In the genomic region with DNA sequence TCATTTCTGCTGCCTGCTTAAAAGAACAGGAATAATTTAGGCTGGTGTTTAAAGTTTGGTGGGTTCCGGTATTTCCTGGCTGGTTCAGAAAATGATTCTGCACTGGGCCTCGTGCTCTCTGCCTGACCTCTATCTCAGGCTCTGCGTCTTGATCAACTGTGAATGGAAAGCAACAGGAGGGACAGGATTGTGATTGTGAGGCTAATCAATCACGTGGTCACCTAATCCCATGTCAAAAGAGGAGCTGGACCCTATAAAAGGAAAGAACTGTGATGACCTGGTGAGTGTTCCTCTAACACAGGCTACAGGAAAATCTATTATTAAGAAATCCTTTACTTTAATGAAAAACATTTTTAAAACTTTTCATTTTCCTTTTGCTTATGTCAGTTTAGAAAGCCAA, we compare ENCODE assay signal across 10 cellular contexts. TPM values are rescaled to one million over a fixed set of nuclear protein-coding genes. Genes with fewer than 3 reads are reported as not detected.
DNase-seq lines count a peak whose midpoint lies in the region; FAIRE-seq and TF ChIP-seq lines count a peak whose summit lies in the region.
"Had no signal": no experiment of that assay in that cellular context is flagged by ENCODE, and none has a peak within 500 bp of the region (broad histone marks: within the 10 kb centered on the region; RNA-seq: fewer than 3 reads in every experiment).

TSS of gene DHX32 (minus strand) at position 101 of the 400 bp plus-strand sequence. CDS start 468 bp downstream, outside the sequence.

- H3K23me2 ChIP-seq in H9 (ENCODE audit: insufficient read length, low read depth, low read length, poor library complexity, severe bottlenecking): peaks cover 2% of the 10 kb centered on the region

- H3K36me3 ChIP-seq in astrocyte (ENCODE audit: insufficient read depth, low read length): no peaks in the 10 kb centered on the region
- no peaks in the 10 kb centered on the region for H3K36me3 ChIP-seq in hepatocyte (replicated peaks; ENCODE audit: insufficient read depth, low read depth)

- no peak within 1 kb of the TSS for H4K5ac ChIP-seq in H9 (ENCODE audit: insufficient read length, low read depth, low read length)

- H3K9ac ChIP-seq in H9 (ENCODE audit: extremely low read depth, insufficient read length, low read length) (no peak within 1 kb of the TSS), astrocyte (ENCODE audit: low read length) (no peak within 1 kb of the TSS)

- no peak within 1 kb of the TSS for H3K23ac ChIP-seq in H9 (ENCODE audit: insufficient read length, low read depth, low read length)

- H3K4me1 Mint-ChIP-seq in H9 (peaks cover 27 to 28% of the 10 kb centered on the region in 2 experiments), astrocyte (ENCODE audit: low read depth, unreplicated experiment) (peaks cover 23% of the 10 kb centered on the region), progenitor cell of endocrine pancreas (ENCODE audit: low read depth) (peaks cover 12% of the 10 kb centered on the region)

- TF ChIP-seq CTCF in H9 (conservative IDR thresholded peaks at IDR 0.05) (no peak), astrocyte (IDR thresholded peaks at IDR 0.05; ENCODE audit: insufficient read depth, low read depth, low read length) (no peak), hepatocyte (IDR thresholded peaks at IDR 0.05; ENCODE audit: poor library complexity) (no peak), progenitor cell of endocrine pancreas (IDR thresholded peaks at IDR 0.05; ENCODE audit: unreplicated experiment) (no peak)

- peak within 1 kb of the TSS; percentile 4 for H2BK12ac ChIP-seq in H9 (ENCODE audit: insufficient read length, low read depth, low read length)

- H4K20me1 ChIP-seq in H9 (ENCODE audit: control insufficient read depth, insufficient read depth, insufficient read length) (no peaks in the 10 kb centered on the region), astrocyte (ENCODE audit: insufficient read depth, low read length) (no peaks in the 10 kb centered on the region), hepatocyte (ENCODE audit: insufficient read depth, poor library complexity, severe bottlenecking) (no peaks in the 10 kb centered on the region)

- peaks cover 7% of the 10 kb centered on the region for H3K4me1 ChIP-seq in H9 (ENCODE audit: insufficient read depth, low read length)
- peaks cover 13% of the 10 kb centered on the region for H3K4me1 ChIP-seq in astrocyte (ENCODE audit: insufficient read depth, low read length)
- H3K4me1 ChIP-seq in hepatocyte (ENCODE audit: insufficient read depth): peaks cover 7% of the 10 kb centered on the region

- no peak within 1 kb of the TSS for H3K56ac ChIP-seq in H9 (ENCODE audit: insufficient read length, low read depth, low read length)

- DNase-seq in H9 (peak; percentile 79), astrocyte (ENCODE audit: low read depth) (no peak), hepatocyte (ENCODE audit: low spot score) (no peak), progenitor cell of endocrine pancreas (ENCODE audit: low spot score, unreplicated experiment) (no peak), SHP77 treated with DMSO at 0.1 percent for 48 hours (lab: John Stamatoyannopoulos, UW) (no peak), NAMALWA (ENCODE audit: low spot score) (no peak), urothelium cell line (ENCODE audit: low spot score) (no peak), epidermal melanocyte (ENCODE audit: insufficient read length, low spot score) (no peak)
- DNase-seq: NCI-H2171 treated with DMSO at 0.1 percent for 48 hours had no signal

- peak within 1 kb of the TSS; percentile 34 for H3K18ac ChIP-seq in H9 (ENCODE audit: insufficient read length, low read depth, low read length)

- H3K79me1 ChIP-seq in H9 (ENCODE audit: insufficient read depth, low read depth, low read length, poor library complexity, severe bottlenecking): no peaks in the 10 kb centered on the region

- FAIRE-seq in astrocyte (lab: Jason Lieb, UNC) (no peak), urothelium cell line (lab: Jason Lieb, UNC) (no peak)
- FAIRE-seq: islet of Langerhans had no signal

- no peaks in the 10 kb centered on the region for H3K9me2 ChIP-seq in hepatocyte (replicated peaks; ENCODE audit: insufficient read depth)

- H3K4me3 ChIP-seq in astrocyte (ENCODE audit: insufficient read depth, low read depth, low read length) (no peak within 1 kb of the TSS), hepatocyte (peak within 1 kb of the TSS; percentile 11)

- no peak within 1 kb of the TSS for H2BK120ac ChIP-seq in H9 (ENCODE audit: low read depth, low read length, poor library complexity, severe bottlenecking)

- H3K27ac Mint-ChIP-seq in H9 (peak within 1 kb of the TSS; percentile 79 to 92 (median 83)), astrocyte (ENCODE audit: unreplicated experiment) (peak within 1 kb of the TSS; percentile 70), progenitor cell of endocrine pancreas (peak within 1 kb of the TSS; percentile 25)

- H3T11ph ChIP-seq in H9 (ENCODE audit: low read length): no peak within 1 kb of the TSS

- H3K4me2 ChIP-seq in H9 (ENCODE audit: insufficient read depth, insufficient read length, low read length) (peak within 1 kb of the TSS; percentile 30), astrocyte (ENCODE audit: low read length) (no peak within 1 kb of the TSS), hepatocyte (peak within 1 kb of the TSS; percentile 66)

- H3K9me3 Mint-ChIP-seq in H9: peaks cover 9 to 15% of the 10 kb centered on the region in 2 experiments
- H3K9me3 Mint-ChIP-seq in astrocyte (ENCODE audit: unreplicated experiment): peaks cover 5% of the 10 kb centered on the region
- peaks cover 3% of the 10 kb centered on the region for H3K9me3 Mint-ChIP-seq in progenitor cell of endocrine pancreas (ENCODE audit: low read depth)

- H3K36me3 Mint-ChIP-seq in H9 (ENCODE audit: insufficient read depth in 1 of 3, low read depth in 3 of 3) (peaks cover 28 to 34% (median 30%) of the 10 kb centered on the region in 3 experiments), astrocyte (ENCODE audit: low read depth, unreplicated experiment) (peaks cover 9% of the 10 kb centered on the region), progenitor cell of endocrine pancreas (ENCODE audit: insufficient read depth) (peaks cover 20% of the 10 kb centered on the region)

- H3K27ac ChIP-seq in H9 (ENCODE audit: insufficient read length, low read depth, low read length) (no peak within 1 kb of the TSS), astrocyte (ENCODE audit: low read depth, low read length) (no peak within 1 kb of the TSS), hepatocyte (peak within 1 kb of the TSS; percentile 63)

- no peak within 1 kb of the TSS for H2AFZ ChIP-seq in H9 (ENCODE audit: low read length)
- no peak within 1 kb of the TSS for H2AFZ ChIP-seq in astrocyte (ENCODE audit: low read depth, low read length)
- H2AFZ ChIP-seq in hepatocyte: peak within 1 kb of the TSS; percentile 7

- no peak within 1 kb of the TSS for H3K14ac ChIP-seq in H9 (ENCODE audit: insufficient read depth, low read length)

- no peak within 1 kb of the TSS for H2BK15ac ChIP-seq in H9 (ENCODE audit: low read depth, low read length)

- no peak within 1 kb of the TSS for H4K91ac ChIP-seq in H9 (ENCODE audit: insufficient read length, low read depth, low read length)

- H2BK5ac ChIP-seq in H9 (ENCODE audit: insufficient read length, low read length): no peak within 1 kb of the TSS

- WGBS in H9 (ENCODE audit: extremely low coverage, insufficient read length, low lambda C conversion rate): no CpG with 5 or more reads among the region's 4 CpGs
- WGBS in hepatocyte (ENCODE audit: low lambda C conversion rate, missing lambda C conversion rate): 38% methylated on average over 4 of the region's 4 CpGs

- no peak within 1 kb of the TSS for H2BK20ac ChIP-seq in H9 (ENCODE audit: low read depth, low read length, poor library complexity, severe bottlenecking)

- no peak within 1 kb of the TSS for H4K8ac ChIP-seq in H9 (replicated peaks; ENCODE audit: insufficient read length, low read depth, low read length)

- H3K79me2 ChIP-seq in H9 (ENCODE audit: insufficient read depth, low read length) (no peaks in the 10 kb centered on the region), astrocyte (ENCODE audit: insufficient read depth, low read length) (peaks cover 9% of the 10 kb centered on the region), hepatocyte (peaks cover 52% of the 10 kb centered on the region)

- H3K27me3 ChIP-seq in H9 (ENCODE audit: insufficient read depth, low read length): no peaks in the 10 kb centered on the region
- no peaks in the 10 kb centered on the region for H3K27me3 ChIP-seq in astrocyte (ENCODE audit: insufficient read depth, low read length)
- H3K27me3 ChIP-seq in hepatocyte: no peaks in the 10 kb centered on the region

- H3K4ac ChIP-seq in H9 (ENCODE audit: low read depth, low read length): no peak within 1 kb of the TSS

- H3K4me3 Mint-ChIP-seq in H9: peak within 1 kb of the TSS; percentile 46 to 67
- H3K4me3 Mint-ChIP-seq in astrocyte (ENCODE audit: unreplicated experiment): peak within 1 kb of the TSS; percentile 47
- H3K4me3 Mint-ChIP-seq in progenitor cell of endocrine pancreas (ENCODE audit: low read depth): no peak within 1 kb of the TSS

- peaks cover 5% of the 10 kb centered on the region for H3K9me3 ChIP-seq in H9 (ENCODE audit: control insufficient read depth, low read depth, low read length)
- H3K9me3 ChIP-seq in astrocyte (ENCODE audit: insufficient read depth, low read depth, low read length): no peaks in the 10 kb centered on the region
- peaks cover 6% of the 10 kb centered on the region for H3K9me3 ChIP-seq in hepatocyte (ENCODE audit: low read depth)

- no peak within 1 kb of the TSS for H2AK5ac ChIP-seq in H9 (ENCODE audit: insufficient read length, low read length)

- peaks cover 10% of the 10 kb centered on the region for H3K27me3 Mint-ChIP-seq in H9 (ENCODE audit: low read depth)
- H3K27me3 Mint-ChIP-seq in astrocyte (ENCODE audit: low read depth, unreplicated experiment): no peaks in the 10 kb centered on the region
- no peaks in the 10 kb centered on the region for H3K27me3 Mint-ChIP-seq in progenitor cell of endocrine pancreas

RNA-seq across cellular contexts. Expression of gene DHX32, which starts in this region (rescaled TPM):
- total RNA-seq in H9 (2021) (10.7 and 12.0 TPM in 2 replicates), astrocyte (39.4 and 41.7 TPM in 2 replicates), hepatocyte (47.1 and 50.8 TPM in 2 replicates), progenitor cell of endocrine pancreas (22.0 and 23.3 TPM in 2 replicates)
- polyA plus RNA-seq in hepatocyte: 35.8 and 40.6 TPM in 2 replicates

Comparison
In these comparisons a context has a peak if more than half of its experiments do, and no peak if none do; other contexts are left out.
1. H3K27ac Mint-ChIP-seq: peak in every context shown above with its lines; median percentile 83 in H9; 70 in astrocyte; 25 in progenitor cell of endocrine pancreas.